In the genomic region with DNA sequence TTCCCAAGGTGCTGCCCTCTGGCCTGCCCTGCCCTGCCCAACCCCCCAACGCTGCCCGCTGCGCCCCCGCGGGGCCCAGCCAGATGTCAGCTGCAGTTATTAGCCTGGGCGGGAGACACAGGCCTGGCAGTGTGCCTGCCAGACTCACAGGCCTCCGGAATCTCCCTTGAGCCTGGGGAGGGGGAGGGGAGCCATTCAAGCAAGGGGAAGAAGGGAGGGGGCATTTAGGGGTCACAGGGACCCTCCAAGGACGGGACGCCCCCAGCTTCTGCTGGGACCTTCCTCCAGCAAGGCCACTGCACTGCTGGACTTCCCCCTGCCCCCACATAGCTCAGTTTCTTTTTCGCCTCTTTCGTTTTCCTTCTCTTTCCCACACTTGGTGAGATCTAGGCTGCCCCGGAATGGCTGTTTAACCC, we compare ENCODE assay signal across 1 cellular context.
TF ChIP-seq lines count a peak whose summit lies in the region.

No MANE protein-coding gene starts in this region.

TF ChIP-seq in endothelial cell of umbilical vein, 7 proteins besides CTCF, POLR2A, EP300 and RAD21:
- peak; percentile 63 for TF ChIP-seq POLR2AphosphoS5 (IDR thresholded peaks at IDR 0.05; ENCODE audit: insufficient read depth, low read depth, low read length)
- no peak for TF ChIP-seq MYC (IDR thresholded peaks at IDR 0.05; ENCODE audit: low read depth, low read length)
- TF ChIP-seq FOS (IDR thresholded peaks at IDR 0.05; ENCODE audit: borderline replicate concordance, insufficient read depth, low read length), result no peak
